In genomic region chr14:105665951-105666277, GRCh38 we compare ENCODE assay signal across 16 cellular contexts.
DNase-seq lines count a peak whose midpoint lies in the region; ATAC-seq and TF ChIP-seq lines count a peak whose summit lies in the region.
"Had no signal": no experiment of that assay in that cellular context is flagged by ENCODE, and none has a peak within 500 bp of the region (broad histone marks: within the 10 kb centered on the region; RNA-seq: fewer than 3 reads in every experiment).

No MANE protein-coding gene starts in this region.

- no peak overlapping the region for H3K4me3 ChIP-seq in upper lobe of left lung
- H3K4me3 ChIP-seq: A549, GM23338 had no signal

- no peaks in the 10 kb centered on the region for H3K4me1 Mint-ChIP-seq in stimulated activated naive CD8-positive, alpha-beta T cell treated with anti-CD3 and anti-CD28 coated beads, Interleukin-15, amount 100 ng/mL, for 72 hours
- H3K4me1 Mint-ChIP-seq: GM23338 had no signal

- TF ChIP-seq CTCF in upper lobe of left lung (IDR thresholded peaks at IDR 0.05): no peak

- 83 to 84% methylated on average over 6 of the region's 6 CpGs for WGBS in upper lobe of left lung, 2 donors

- H3K36me3 Mint-ChIP-seq in activated naive CD4-positive, alpha-beta T cell treated with anti-CD3 and anti-CD28 coated beads, Interleukin-2, amount 50 U/mL, for 72 hours: peaks cover 0 to 1% of the 10 kb centered on the region in 2 donors

- H3K27me3 Mint-ChIP-seq in stimulated activated naive CD8-positive, alpha-beta T cell treated with anti-CD3 and anti-CD28 coated beads, Interleukin-15, amount 100 ng/mL, for 72 hours: no peaks in the 10 kb centered on the region

- peak; percentile 17 for DNase-seq in activated CD8-positive, alpha-beta memory T cell treated with anti-CD3 and anti-CD28 coated beads, Interleukin-2, amount 50 U/mL, for 48 hours
- DNase-seq in activated CD8-positive, alpha-beta memory T cell treated with anti-CD3 and anti-CD28 coated beads, Interleukin-2, amount 50 U/mL, for 4 hours: no peak
- DNase-seq in stimulated activated naive CD8-positive, alpha-beta T cell treated with anti-CD3 and anti-CD28 coated beads, Interleukin-15, amount 100 ng/mL, for 72 hours: no peak
- no peak for DNase-seq in stimulated activated naive CD8-positive, alpha-beta T cell treated with anti-CD3 and anti-CD28 coated beads, Interleukin-15, Interleukin-2, amounts not matched to agents 100 U/mL and 50 U/mL, for 24 hours
- DNase-seq in upper lobe of left lung: no peak
- no peak for DNase-seq in stimulated activated CD4-positive, alpha-beta T cell treated with anti-CD3 and anti-CD28 coated beads, Interleukin-2, amount 100 ng/mL, for 24 hours
- DNase-seq in activated naive CD4-positive, alpha-beta T cell treated with anti-CD3 and anti-CD28 coated beads, Interleukin-2, amount 50 U/mL, for 72 hours (ENCODE audit: low spot score in 2 of 2): no peak
- DNase-seq: AML-193; Caco-2; CD4-positive, alpha-beta T cell; HCEC 1CT; IMR-90 had no signal

- no peak overlapping the region for H3K4me3 Mint-ChIP-seq in stimulated activated naive CD8-positive, alpha-beta T cell treated with anti-CD3 and anti-CD28 coated beads, Interleukin-15, amount 100 ng/mL, for 72 hours
- H3K4me3 Mint-ChIP-seq: CD4-positive, alpha-beta T cell; GM23338 had no signal

- ATAC-seq in stimulated activated naive CD8-positive, alpha-beta T cell treated with anti-CD3 and anti-CD28 coated beads, Interleukin-15, amount 100 ng/mL, for 72 hours: peak; percentile 31
- no peak for ATAC-seq in stimulated activated naive CD8-positive, alpha-beta T cell treated with anti-CD3 and anti-CD28 coated beads, Interleukin-15, Interleukin-2, amounts not matched to agents 100 U/mL and 50 U/mL, for 24 hours
- peak; percentile 12 to 20 for ATAC-seq in upper lobe of left lung (ENCODE audit: low FRiP score in 2 of 2)
- ATAC-seq in activated naive CD4-positive, alpha-beta T cell treated with anti-CD3 and anti-CD28 coated beads, Interleukin-2, amount 50 U/mL, for 72 hours: no peak
- ATAC-seq: A549, GM23338 had no signal

- H3K9me3 Mint-ChIP-seq in stimulated activated naive CD8-positive, alpha-beta T cell treated with anti-CD3 and anti-CD28 coated beads, Interleukin-15, amount 100 ng/mL, for 72 hours: peaks cover under 1 to 4% of the 10 kb centered on the region in 2 donors
- peaks cover 1 to 2% of the 10 kb centered on the region in 2 donors for H3K9me3 Mint-ChIP-seq in activated naive CD4-positive, alpha-beta T cell treated with anti-CD3 and anti-CD28 coated beads, Interleukin-2, amount 50 U/mL, for 72 hours
- H3K9me3 Mint-ChIP-seq: CD4-positive, alpha-beta T cell had no signal

- no peak overlapping the region for H3K27ac ChIP-seq in upper lobe of left lung
- H3K27ac ChIP-seq: 22Rv1, A549, C4-2B had no signal

- H3K4me1 ChIP-seq in upper lobe of left lung: peaks cover 0 to 9% (median 7%) of the 10 kb centered on the region in 4 donors
- H3K4me1 ChIP-seq: A549, Caco-2 had no signal

- H3K9me3 ChIP-seq in upper lobe of left lung: no peaks in the 10 kb centered on the region
- H3K9me3 ChIP-seq: A549, Caco-2 had no signal

- H3K27me3 ChIP-seq in upper lobe of left lung: no peaks in the 10 kb centered on the region

- no peak for TF ChIP-seq EP300 in upper lobe of left lung (IDR thresholded peaks at IDR 0.05)

- H3K36me3 ChIP-seq in upper lobe of left lung: no peaks in the 10 kb centered on the region

- no peak overlapping the region for H3K27ac Mint-ChIP-seq in stimulated activated naive CD8-positive, alpha-beta T cell treated with anti-CD3 and anti-CD28 coated beads, Interleukin-15, amount 100 ng/mL, for 72 hours
- no peak overlapping the region for H3K27ac Mint-ChIP-seq in activated naive CD4-positive, alpha-beta T cell treated with anti-CD3 and anti-CD28 coated beads, Interleukin-2, amount 50 U/mL, for 72 hours
- H3K27ac Mint-ChIP-seq: CD4-positive, alpha-beta T cell; GM23338 had no signal

- TF ChIP-seq POLR2A in upper lobe of left lung (IDR thresholded peaks at IDR 0.05): no peak

Comparison
In these comparisons a context has a peak if more than half of its experiments do, and no peak if none do; other contexts are left out.
1. ATAC-seq: peak in stimulated activated naive CD8-positive, alpha-beta T cell treated with anti-CD3 and anti-CD28 coated beads, Interleukin-15, amount 100 ng/mL, for 72 hours (single experiment) and upper lobe of left lung (2 of 2); none in stimulated activated naive CD8-positive, alpha-beta T cell treated with anti-CD3 and anti-CD28 coated beads, Interleukin-15, Interleukin-2, amounts not matched to agents 100 U/mL and 50 U/mL, for 24 hours (single experiment) and activated naive CD4-positive, alpha-beta T cell treated with anti-CD3 and anti-CD28 coated beads, Interleukin-2, amount 50 U/mL, for 72 hours (0 of 2).